ENCODE assay signal across 1 cellular context in genomic region chr9:76161103-76161502, GRCh38.
TF ChIP-seq lines count a peak whose summit lies in the region.

No MANE protein-coding gene starts in this region.

TF ChIP-seq in WTC11, 78 proteins besides CTCF, POLR2A, EP300 and RAD21 (continued from another document):
- TF ChIP-seq USF2 (CRISPR knock-in tag; IDR thresholded peaks at IDR 0.05) (no peak), PRDM15 (CRISPR knock-in tag; IDR thresholded peaks at IDR 0.05) (no peak), MYBL2 (CRISPR knock-in tag; IDR thresholded peaks at IDR 0.05) (no peak), TCF7 (CRISPR knock-in tag; IDR thresholded peaks at IDR 0.05; ENCODE audit: low read depth) (no peak), RELA (CRISPR knock-in tag; IDR thresholded peaks at IDR 0.05; ENCODE audit: borderline replicate concordance) (no peak), NFYB (CRISPR knock-in tag; conservative IDR thresholded peaks at IDR 0.05; ENCODE audit: low read depth) (no peak), CREB1 (CRISPR knock-in tag; IDR thresholded peaks at IDR 0.05) (no peak), HMGA2 (CRISPR knock-in tag; IDR thresholded peaks at IDR 0.05) (no peak), GRHL2 (CRISPR knock-in tag; IDR thresholded peaks at IDR 0.05; ENCODE audit: insufficient replicate concordance, severe bottlenecking) (no peak), ZNF396 (CRISPR knock-in tag; IDR thresholded peaks at IDR 0.05; ENCODE audit: borderline replicate concordance) (no peak), ZBTB21 (CRISPR knock-in tag; IDR thresholded peaks at IDR 0.05; ENCODE audit: borderline replicate concordance) (no peak), KAT7 (CRISPR knock-in tag; IDR thresholded peaks at IDR 0.05; ENCODE audit: borderline replicate concordance) (no peak)
TF ChIP-seq in WTC11: peak in this region for 0.
